Comparison of ENCODE assay signal across 20 cellular contexts in genomic region chr14:64450255-64450654, GRCh38. TPM values are rescaled to one million over a fixed set of nuclear protein-coding genes. Genes with fewer than 3 reads are reported as not detected.
DNase-seq lines count a peak whose midpoint lies in the region; ATAC-seq, FAIRE-seq and TF ChIP-seq lines count a peak whose summit lies in the region.
"Had no signal": no experiment of that assay in that cellular context is flagged by ENCODE, and none has a peak within 500 bp of the region (broad histone marks: within the 10 kb centered on the region; RNA-seq: fewer than 3 reads in every experiment).

No MANE protein-coding gene starts in this region.

- TF ChIP-seq EP300 in GM12878 (IDR thresholded peaks at IDR 0.05; ENCODE audit: borderline replicate concordance in 1 of 2, control insufficient read depth in 1 of 2, low read depth in 2 of 2, low read length in 2 of 2): no peak

- H3K27ac Mint-ChIP-seq in natural killer cell: peak overlapping the region; percentile 72 to 82
- H3K27ac Mint-ChIP-seq in natural killer cell treated with Interleukin-12 subunit alpha and Interleukin-12 subunit beta and Interleukin-15 and Interleukin-18, amount 100 ng/mL, for 72 hours: peak overlapping the region in 1 of 2 donors; percentile 31
- H3K27ac Mint-ChIP-seq in naive thymus-derived CD8-positive, alpha-beta T cell: peak overlapping the region in 5 of 10 donors; percentile 18 to 71 (median 40)
- H3K27ac Mint-ChIP-seq: mesothelial cell of epicardium, progenitor cell of endocrine pancreas had no signal

- CTCF ChIA-PET in OCI-LY7 (lab: Charles Lee; ENCODE audit: unreplicated experiment) (no interaction called here), GM12878 (lab: Yijun Ruan, JAX) (interaction anchor here (0.6 to 7.9 kb wide), 5 partner anchors 10 to 228 kb away, joined by 3 to 60 read pairs (median 4); partner anchors contain the start of gene AKAP5)

- TF ChIP-seq RAD21 in GM12878 (IDR thresholded peaks at IDR 0.05; ENCODE audit: insufficient read depth, low read depth, low read length): no peak

- BruUV-seq in OCI-LY7 (replicated peaks; lab: Mats Ljungman, UMichigan) (no TSS peak), GM12878 (replicated peaks; lab: Mats Ljungman, UMichigan) (no TSS peak)

- no peak for FAIRE-seq in GM12878 (lab: Jason Lieb, UNC)

- no peaks in the 10 kb centered on the region for H3K36me3 Mint-ChIP-seq in natural killer cell
- H3K36me3 Mint-ChIP-seq in natural killer cell treated with Interleukin-12 subunit alpha and Interleukin-12 subunit beta and Interleukin-15 and Interleukin-18, amount 100 ng/mL, for 72 hours: peaks cover 14% of the 10 kb centered on the region
- H3K36me3 Mint-ChIP-seq in naive thymus-derived CD8-positive, alpha-beta T cell: peaks cover 0 to 58% (median 10%) of the 10 kb centered on the region in 3 donors

- WGBS in GM12878 (ENCODE audit: insufficient coverage, insufficient replicate concordance, low lambda C conversion rate, missing lambda C conversion rate): 0% methylated on average over 2 of the region's 2 CpGs

- no peak overlapping the region for H3K4me3 ChIP-seq in OCI-LY7 (ENCODE audit: low read depth, low read length, poor library complexity, severe bottlenecking)
- no peak overlapping the region for H3K4me3 ChIP-seq in GM12878
- no peak overlapping the region for H3K4me3 ChIP-seq in WERI-Rb-1 (ENCODE audit: low read depth, low read length)

- no peaks in the 10 kb centered on the region for H3K27me3 Mint-ChIP-seq in natural killer cell (ENCODE audit: low read depth in 2 of 2)
- no peaks in the 10 kb centered on the region for H3K27me3 Mint-ChIP-seq in natural killer cell treated with Interleukin-12 subunit alpha and Interleukin-12 subunit beta and Interleukin-15 and Interleukin-18, amount 100 ng/mL, for 72 hours
- no peaks in the 10 kb centered on the region for H3K27me3 Mint-ChIP-seq in naive thymus-derived CD8-positive, alpha-beta T cell
- H3K27me3 Mint-ChIP-seq: progenitor cell of endocrine pancreas had no signal

- H3K9me2 ChIP-seq in OCI-LY7 (ENCODE audit: insufficient read depth, low read length): no peaks in the 10 kb centered on the region
- H3K9me2 ChIP-seq: SK-N-SH had no signal

- H4K20me1 ChIP-seq in OCI-LY7 (ENCODE audit: insufficient read depth, low read length): no peaks in the 10 kb centered on the region
- no peaks in the 10 kb centered on the region for H4K20me1 ChIP-seq in GM12878 (ENCODE audit: control insufficient read depth, insufficient read depth)

- H3K9me3 ChIP-seq in OCI-LY7 (ENCODE audit: low read length) (no peaks in the 10 kb centered on the region), GM12878 (replicated peaks; ENCODE audit: control insufficient read depth, insufficient read depth, low read length) (no peaks in the 10 kb centered on the region), WERI-Rb-1 (ENCODE audit: severe bottlenecking) (no peaks in the 10 kb centered on the region)
- H3K9me3 ChIP-seq: SK-N-SH had no signal

- ATAC-seq in natural killer cell (no peak), GM12878 (no peak), GM21786 (IDR thresholded peaks at IDR 0.05; ENCODE audit: unreplicated experiment) (no peak)
- no peak for ATAC-seq in natural killer cell treated with Interleukin-12 subunit alpha and Interleukin-12 subunit beta and Interleukin-15 and Interleukin-18, amount 100 ng/mL, for 72 hours
- no peak for ATAC-seq in naive thymus-derived CD8-positive, alpha-beta T cell
- ATAC-seq: left lobe of liver had no signal

- no peaks in the 10 kb centered on the region for H3K79me2 ChIP-seq in OCI-LY7 (ENCODE audit: insufficient read depth, low read depth, low read length)
- H3K79me2 ChIP-seq in GM12878 (ENCODE audit: control insufficient read depth, insufficient read depth, low read length): no peaks in the 10 kb centered on the region; the same call in 1 of the 2 replicates

- H3K4me1 ChIP-seq in OCI-LY7 (ENCODE audit: insufficient read depth, low read length, poor library complexity, severe bottlenecking): peaks cover 12% of the 10 kb centered on the region
- H3K4me1 ChIP-seq in GM12878 (ENCODE audit: control insufficient read depth, insufficient read depth, low read length): peaks cover 9% of the 10 kb centered on the region

- intact Hi-C loops in natural killer cell (cut with micrococcal nuclease): no loop called here
- intact Hi-C loops in OCI-LY7 (cut with micrococcal nuclease; ENCODE audit: unreplicated experiment): no loop called here
- intact Hi-C loops in GM12878 (cut with micrococcal nuclease; ENCODE audit: unreplicated experiment): no loop called here

- H3K4me3 Mint-ChIP-seq in natural killer cell: no peak overlapping the region
- no peak overlapping the region for H3K4me3 Mint-ChIP-seq in natural killer cell treated with Interleukin-12 subunit alpha and Interleukin-12 subunit beta and Interleukin-15 and Interleukin-18, amount 100 ng/mL, for 72 hours
- H3K4me3 Mint-ChIP-seq in naive thymus-derived CD8-positive, alpha-beta T cell: no peak overlapping the region
- H3K4me3 Mint-ChIP-seq: mesothelial cell of epicardium had no signal

- no peak overlapping the region for H2AFZ ChIP-seq in OCI-LY7 (ENCODE audit: low read length)
- no peak overlapping the region for H2AFZ ChIP-seq in GM12878 (ENCODE audit: control insufficient read depth, low read depth, low read length)

- H3K4me1 Mint-ChIP-seq in natural killer cell: peaks cover 37 to 38% of the 10 kb centered on the region in 2 donors
- H3K4me1 Mint-ChIP-seq in natural killer cell treated with Interleukin-12 subunit alpha and Interleukin-12 subunit beta and Interleukin-15 and Interleukin-18, amount 100 ng/mL, for 72 hours (ENCODE audit: low read depth in 2 of 2): peaks cover 26 to 28% of the 10 kb centered on the region in 2 donors
- peaks cover 4 to 28% (median 22%) of the 10 kb centered on the region in 4 donors for H3K4me1 Mint-ChIP-seq in naive thymus-derived CD8-positive, alpha-beta T cell

- H3K27ac ChIP-seq in OCI-LY7 (ENCODE audit: low read depth, low read length, poor library complexity, severe bottlenecking): peak overlapping the region; percentile 14
- H3K27ac ChIP-seq in GM12878 (ENCODE audit: control insufficient read depth, insufficient read depth): peak overlapping the region; percentile 17; the same call in 1 of the 2 replicates
- H3K27ac ChIP-seq in WERI-Rb-1: no peak overlapping the region
- H3K27ac ChIP-seq: epithelial cell of prostate, RWPE1 had no signal

- H3K27me3 ChIP-seq in GM12878 (replicated peaks in 1 of 2; ENCODE audit: control insufficient read depth in 2 of 2, insufficient read depth in 2 of 2, low read length in 1 of 2): no peaks in the 10 kb centered on the region
- no peaks in the 10 kb centered on the region for H3K27me3 ChIP-seq in WERI-Rb-1 (ENCODE audit: insufficient read depth, low read depth, severe bottlenecking)

- no peaks in the 10 kb centered on the region for H3K9me3 Mint-ChIP-seq in natural killer cell
- no peaks in the 10 kb centered on the region for H3K9me3 Mint-ChIP-seq in natural killer cell treated with Interleukin-12 subunit alpha and Interleukin-12 subunit beta and Interleukin-15 and Interleukin-18, amount 100 ng/mL, for 72 hours
- no peaks in the 10 kb centered on the region for H3K9me3 Mint-ChIP-seq in naive thymus-derived CD8-positive, alpha-beta T cell
- H3K9me3 Mint-ChIP-seq: mesothelial cell of epicardium had no signal

- in situ Hi-C loops in GM12878 (cut with MboI): no loop called here

- RAD21 ChIA-PET in GM12878 (lab: Charles Lee; ENCODE audit: unreplicated experiment): interaction anchor here (2.1 kb wide), 1 partner anchor 18 kb away, joined by 6 read pairs; no protein-coding TSS in a partner anchor

- no peak for TF ChIP-seq POLR2A in GM12878 (IDR thresholded peaks at IDR 0.05; ENCODE audit: low read depth, low read length)

- no peak for TF ChIP-seq CTCF in natural killer cell (IDR thresholded peaks at IDR 0.05)
- no peak for TF ChIP-seq CTCF in OCI-LY7 (conservative IDR thresholded peaks at IDR 0.05; ENCODE audit: low read length)
- no peak for TF ChIP-seq CTCF in GM12878 (IDR thresholded peaks at IDR 0.05 in 2 of 3, conservative IDR thresholded peaks at IDR 0.05 in 1 of 3; ENCODE audit: control insufficient read depth in 2 of 3, extremely low read depth in 1 of 3, insufficient read depth in 1 of 3, low read depth in 3 of 3, low read length in 3 of 3)
- no peak for TF ChIP-seq CTCF in WERI-Rb-1 (IDR thresholded peaks at IDR 0.05; ENCODE audit: low read depth, low read length)

- DNase-seq in natural killer cell (no peak), OCI-LY7 (ENCODE audit: low spot score) (peak; percentile 60), GM12878 (ENCODE audit: low read depth, low spot score) (no peak), WERI-Rb-1 (no peak)
- no peak for DNase-seq in natural killer cell treated with Interleukin-12 subunit alpha and Interleukin-12 subunit beta and Interleukin-15 and Interleukin-18, amount 100 ng/mL, for 72 hours (ENCODE audit: low spot score)
- DNase-seq in naive thymus-derived CD8-positive, alpha-beta T cell: no peak
- DNase-seq: activated CD4-positive, CD25-positive, alpha-beta regulatory T cell treated with anti-CD3 and anti-CD28 coated beads, Interleukin-2, amount 50 U/mL, for 72 hours; DMS53; GF-D8; KG1; NCI-H1694; NCI-H69; SK-N-SH; T1000 had no signal

- H3K9ac ChIP-seq in GM12878 (ENCODE audit: control insufficient read depth, insufficient read depth, low read length): no peak overlapping the region
- H3K9ac ChIP-seq: SK-N-SH had no signal

- H3K36me3 ChIP-seq in OCI-LY7 (ENCODE audit: insufficient read depth, low read length) (peaks cover 88% of the 10 kb centered on the region), GM12878 (ENCODE audit: control insufficient read depth in 2 of 2, insufficient read depth in 2 of 2, low read length in 1 of 2) (peaks cover 14 to 30% of the 10 kb centered on the region in 2 experiments), WERI-Rb-1 (peaks cover 65% of the 10 kb centered on the region)

- SMC1A ChIA-PET in GM12878 (lab: Charles Lee; ENCODE audit: uncharacterized antibody, unreplicated experiment): interaction anchor here (0.6 to 8.2 kb wide), 3 partner anchors 14 to 26 kb away, joined by 3 to 95 read pairs (median 5); partner anchors contain the start of gene AKAP5

- POLR2A ChIA-PET in OCI-LY7 (lab: Charles Lee): no interaction called here
- POLR2A ChIA-PET in GM12878 (lab: Charles Lee): interaction anchor here (0.7 to 1.5 kb wide), 2 partner anchors 14 to 52 kb away, joined by 3 to 4 read pairs; no protein-coding TSS in a partner anchor
- POLR2A ChIA-PET in naive thymus-derived CD8-positive, alpha-beta T cell (lab: Charles Lee): no interaction called here

- H3K4me2 ChIP-seq in OCI-LY7 (ENCODE audit: low read length) (no peak overlapping the region), GM12878 (ENCODE audit: control insufficient read depth, insufficient read depth) (no peak overlapping the region)
- H3K4me2 ChIP-seq: SK-N-SH had no signal

RNA-seq across cellular contexts. Expression of gene AKAP5, which starts 15.0 kb away (rescaled TPM):
- total RNA-seq in natural killer cell: 10 to 100 TPM; 11.1 to 16.3 (median 12.0) TPM
- 1 to 10 TPM; 2.0 to 2.2 TPM for total RNA-seq in natural killer cell treated with Interleukin-12 subunit alpha and Interleukin-12 subunit beta and Interleukin-15 and Interleukin-18, amount 100 ng/mL, for 72 hours
- 0.31 and 0.92 TPM in 2 replicates for total RNA-seq in OCI-LY7 (2014; rRNA removed; shearing (Covaris generic))
- 0.57 TPM in 2 replicates for total RNA-seq in OCI-LY7 (2022)
- 4.3 and 4.8 TPM in 2 replicates for total RNA-seq in GM12878 (2013; cell fraction: nucleolus; rRNA removed)
- total RNA-seq in GM12878 (2014; rRNA removed): 3.8 and 4.4 TPM in 2 replicates
- total RNA-seq in GM12878 (2014; rRNA removed; fragmentation: Illumina TruSeq; extraction: Trizol): 5.1 TPM in 2 replicates
- 3.7 and 4.0 TPM in 2 replicates for total RNA-seq in GM12878 (2021)
- 1.1 TPM for polyA plus RNA-seq in GM12878 (2011; ENCODE audit: low read depth)
- 1.6 and 3.1 TPM in 2 replicates for polyA plus RNA-seq in GM12878 (2011; rRNA removed)
- 0.69 TPM in 2 replicates for polyA plus RNA-seq in GM12878 (2011; cell fraction: cytosol; rRNA removed)
- 0.98 and 0.99 TPM in 2 replicates for polyA plus RNA-seq in GM12878 (2011; cell fraction: nucleus; rRNA removed)
- polyA plus RNA-seq in GM12878 (2012): 1.4 and 1.5 TPM in 2 replicates
- 3.4 and 3.9 TPM in 2 replicates for polyA plus RNA-seq in GM12878 (2014; fragmentation: Illumina TruSeq; extraction: Trizol)
- polyA plus RNA-seq in GM12878 (2014; fragmentation: Nextera tagmentation; extraction: Ambion mirVana): 1 to 10 TPM in 1 of 2 experiments, under 1 TPM in 1; 0.45 to 1.5 TPM
- polyA plus RNA-seq in GM12878 (2014; rRNA removed): 1.7 and 1.8 TPM in 2 replicates
- under 1 TPM; 0.55 to 0.90 TPM for polyA plus RNA-seq in GM12878 (2016; fragmentation: Nextera tagmentation; extraction: Ambion mirVana)
- 1.6 and 2.3 TPM in 2 replicates for polyA minus RNA-seq in GM12878 (2011; rRNA and poly(A)+ RNA removed)
- polyA minus RNA-seq in GM12878 (2011; cell fraction: cytosol; rRNA and poly(A)+ RNA removed): 0.80 and 1.4 TPM in 2 replicates
- polyA minus RNA-seq in GM12878 (2011; cell fraction: nucleus; rRNA and poly(A)+ RNA removed): 2.3 and 3.2 TPM in 2 replicates
- total RNA-seq in naive thymus-derived CD8-positive, alpha-beta T cell: under 1 TPM; 0.23 to 0.49 TPM
- polyA plus RNA-seq in naive thymus-derived CD8-positive, alpha-beta T cell: under 1 TPM; 0.05 to 0.38 (median 0.07) TPM

RNA-seq across cellular contexts. Expression of gene ZBTB25, which starts 53.4 kb away (rescaled TPM):
- total RNA-seq in natural killer cell (10 to 100 TPM; 29.7 to 36.7 (median 31.1) TPM), OCI-LY7 (2022) (35.4 and 37.1 TPM in 2 replicates), GM12878 (2014; rRNA removed) (8.8 and 11.2 TPM in 2 replicates), GM12878 (2014; rRNA removed; fragmentation: Illumina TruSeq; extraction: Trizol) (9.6 and 10.0 TPM in 2 replicates), GM12878 (2021) (10.9 and 12.5 TPM in 2 replicates)
- total RNA-seq in natural killer cell treated with Interleukin-12 subunit alpha and Interleukin-12 subunit beta and Interleukin-15 and Interleukin-18, amount 100 ng/mL, for 72 hours: 10 to 100 TPM; 15.2 to 21.4 TPM
- total RNA-seq in OCI-LY7 (2014; rRNA removed; shearing (Covaris generic)): 16.1 and 18.4 TPM in 2 replicates
- total RNA-seq in GM12878 (2013; cell fraction: nucleolus; rRNA removed): 108 and 113 TPM in 2 replicates
- 10.1 TPM for polyA plus RNA-seq in GM12878 (2011; ENCODE audit: low read depth)
- polyA plus RNA-seq in GM12878 (2011; rRNA removed) (33.9 and 34.0 TPM in 2 replicates), GM12878 (2014; fragmentation: Illumina TruSeq; extraction: Trizol) (9.8 and 10.7 TPM in 2 replicates), GM12878 (2014; fragmentation: Nextera tagmentation; extraction: Ambion mirVana) (1 to 10 TPM; 4.1 to 5.6 TPM), GM12878 (2014; rRNA removed) (7.0 and 7.8 TPM in 2 replicates), GM12878 (2016; fragmentation: Nextera tagmentation; extraction: Ambion mirVana) (10 to 100 TPM; 11.2 to 13.9 TPM)
- 19.6 and 27.1 TPM in 2 replicates for polyA plus RNA-seq in GM12878 (2011; cell fraction: cytosol; rRNA removed)
- polyA plus RNA-seq in GM12878 (2011; cell fraction: nucleus; rRNA removed): 23.6 and 39.4 TPM in 2 replicates
- 13.1 and 19.6 TPM in 2 replicates for polyA plus RNA-seq in GM12878 (2012)
- 41.5 and 49.3 TPM in 2 replicates for polyA minus RNA-seq in GM12878 (2011; rRNA and poly(A)+ RNA removed)
- 16.2 and 16.7 TPM in 2 replicates for polyA minus RNA-seq in GM12878 (2011; cell fraction: cytosol; rRNA and poly(A)+ RNA removed)
- 29.1 and 33.5 TPM in 2 replicates for polyA minus RNA-seq in GM12878 (2011; cell fraction: nucleus; rRNA and poly(A)+ RNA removed)
- 10 to 100 TPM; 65.7 to 69.7 TPM for total RNA-seq in naive thymus-derived CD8-positive, alpha-beta T cell
- polyA plus RNA-seq in naive thymus-derived CD8-positive, alpha-beta T cell: 10 to 100 TPM; 20.6 to 38.2 (median 24.3) TPM

RNA-seq across cellular contexts. Expression of gene ZBTB1, which starts 54.3 kb away (rescaled TPM):
- total RNA-seq in natural killer cell (100 to 1,000 TPM; 146 to 166 (median 151) TPM), OCI-LY7 (2022) (47.5 and 49.5 TPM in 2 replicates), GM12878 (2014; rRNA removed) (29.1 and 34.2 TPM in 2 replicates), GM12878 (2014; rRNA removed; fragmentation: Illumina TruSeq; extraction: Trizol) (53.8 and 53.9 TPM in 2 replicates), GM12878 (2021) (49.1 and 49.3 TPM in 2 replicates)
- total RNA-seq in natural killer cell treated with Interleukin-12 subunit alpha and Interleukin-12 subunit beta and Interleukin-15 and Interleukin-18, amount 100 ng/mL, for 72 hours: 10 to 100 TPM; 42.5 to 46.8 TPM
- 34.1 and 41.2 TPM in 2 replicates for total RNA-seq in OCI-LY7 (2014; rRNA removed; shearing (Covaris generic))
- 147 and 173 TPM in 2 replicates for total RNA-seq in GM12878 (2013; cell fraction: nucleolus; rRNA removed)
- polyA plus RNA-seq in GM12878 (2011; ENCODE audit: low read depth): 32.0 TPM
- polyA plus RNA-seq in GM12878 (2011; rRNA removed) (127 and 195 TPM in 2 replicates), GM12878 (2014; fragmentation: Illumina TruSeq; extraction: Trizol) (58.9 and 83.2 TPM in 2 replicates), GM12878 (2014; fragmentation: Nextera tagmentation; extraction: Ambion mirVana) (10 to 100 TPM; 12.3 to 18.0 TPM), GM12878 (2014; rRNA removed) (35.5 and 42.6 TPM in 2 replicates), GM12878 (2016; fragmentation: Nextera tagmentation; extraction: Ambion mirVana) (10 to 100 TPM; 36.2 to 37.5 TPM)
- polyA plus RNA-seq in GM12878 (2011; cell fraction: cytosol; rRNA removed): 47.0 and 69.2 TPM in 2 replicates
- 97.0 and 105 TPM in 2 replicates for polyA plus RNA-seq in GM12878 (2011; cell fraction: nucleus; rRNA removed)
- polyA plus RNA-seq in GM12878 (2012): 47.7 and 64.3 TPM in 2 replicates
- 78.9 and 97.3 TPM in 2 replicates for polyA minus RNA-seq in GM12878 (2011; rRNA and poly(A)+ RNA removed)
- polyA minus RNA-seq in GM12878 (2011; cell fraction: cytosol; rRNA and poly(A)+ RNA removed): 29.5 and 39.5 TPM in 2 replicates
- 23.2 and 32.1 TPM in 2 replicates for polyA minus RNA-seq in GM12878 (2011; cell fraction: nucleus; rRNA and poly(A)+ RNA removed)
- total RNA-seq in naive thymus-derived CD8-positive, alpha-beta T cell: 10 to 100 TPM; 87.8 to 88.9 TPM
- polyA plus RNA-seq in naive thymus-derived CD8-positive, alpha-beta T cell: 10 to 100 TPM; 38.3 to 64.4 (median 43.0) TPM
